Comparison of ENCODE assay signal across 31 cellular contexts in genomic region chr14:32043624-32044023, GRCh38. TPM values are rescaled to one million over a fixed set of nuclear protein-coding genes. Genes with fewer than 3 reads are reported as not detected.
DNase-seq lines count a peak whose midpoint lies in the region; ATAC-seq and TF ChIP-seq lines count a peak whose summit lies in the region.
"Had no signal": no experiment of that assay in that cellular context is flagged by ENCODE, and none has a peak within 500 bp of the region (broad histone marks: within the 10 kb centered on the region; RNA-seq: fewer than 3 reads in every experiment).

No MANE protein-coding gene starts in this region.

- H3K4me3 ChIP-seq in CD4-positive, CD25-positive, alpha-beta regulatory T cell (ENCODE audit: low read depth, low read length): no peak overlapping the region
- H3K4me3 ChIP-seq in mammary epithelial cell (replicated peaks in 1 of 3; ENCODE audit: insufficient read depth in 1 of 3, low read depth in 2 of 3, low read length in 3 of 3) (no peak overlapping the region), neural progenitor cell (no peak overlapping the region), hepatocyte (no peak overlapping the region)
- H3K4me3 ChIP-seq: cardiac muscle cell, Peyer's patch, SJCRH30, smooth muscle cell, testis had no signal

- no peak for TF ChIP-seq CTCF in mammary epithelial cell (conservative IDR thresholded peaks at IDR 0.05 in 1 of 2, IDR thresholded peaks at IDR 0.05 in 1 of 2; ENCODE audit: extremely low read depth in 1 of 2, insufficient read depth in 1 of 2, low read depth in 1 of 2, low read length in 2 of 2)
- no peak for TF ChIP-seq CTCF in neural progenitor cell (IDR thresholded peaks at IDR 0.05)
- no peak for TF ChIP-seq CTCF in hepatocyte (IDR thresholded peaks at IDR 0.05; ENCODE audit: poor library complexity)

- ATAC-seq in CD4-positive, CD25-positive, alpha-beta regulatory T cell (ENCODE audit: low read depth in 2 of 2): no peak
- no peak for ATAC-seq in GM19395 (IDR thresholded peaks at IDR 0.05; ENCODE audit: unreplicated experiment)
- ATAC-seq: effector memory CD8-positive, alpha-beta T cell; naive thymus-derived CD4-positive, alpha-beta T cell had no signal

- in situ Hi-C loops in mammary epithelial cell (cut with MboI; ENCODE audit: low sequenced_read_pairs in 2 of 2): no loop called here

- WGBS in mammary epithelial cell (ENCODE audit: low coverage, missing lambda C conversion rate): 62% methylated on average over 4 of the region's 4 CpGs
- 79% methylated on average over 4 of the region's 4 CpGs for WGBS in hepatocyte (ENCODE audit: low lambda C conversion rate, missing lambda C conversion rate)

- dilution Hi-C loops in mammary epithelial cell (cut with HindIII; ENCODE audit: low sequenced_read_pairs): no loop called here

- no peak overlapping the region for H3K4me2 ChIP-seq in mammary epithelial cell (ENCODE audit: insufficient read depth, low read depth, low read length)
- no peak overlapping the region for H3K4me2 ChIP-seq in neural progenitor cell
- H3K4me2 ChIP-seq in hepatocyte: no peak overlapping the region
- H3K4me2 ChIP-seq: smooth muscle cell had no signal

- no peak overlapping the region for H3K9ac ChIP-seq in mammary epithelial cell (ENCODE audit: insufficient read depth, low read length)
- H3K9ac ChIP-seq in neural progenitor cell: no peak overlapping the region

- H3K9me2 ChIP-seq in hepatocyte (replicated peaks; ENCODE audit: insufficient read depth): no peaks in the 10 kb centered on the region

- no peaks in the 10 kb centered on the region for H3K36me3 ChIP-seq in CD4-positive, CD25-positive, alpha-beta regulatory T cell (ENCODE audit: control insufficient read depth, insufficient read depth, low read length)
- H3K36me3 ChIP-seq in mammary epithelial cell (ENCODE audit: insufficient read depth, low read length): no peaks in the 10 kb centered on the region
- H3K36me3 ChIP-seq in neural progenitor cell: no peaks in the 10 kb centered on the region
- H3K36me3 ChIP-seq in hepatocyte (replicated peaks; ENCODE audit: insufficient read depth, low read depth): no peaks in the 10 kb centered on the region
- H3K36me3 ChIP-seq: cardiac muscle cell, Peyer's patch, SJCRH30 had no signal

- peak overlapping the region; percentile 30 for H2AFZ ChIP-seq in mammary epithelial cell (ENCODE audit: low read depth, low read length)
- H2AFZ ChIP-seq in neural progenitor cell (replicated peaks): peak overlapping the region; percentile 18
- no peak overlapping the region for H2AFZ ChIP-seq in hepatocyte

- H4K20me1 ChIP-seq in mammary epithelial cell (ENCODE audit: insufficient read depth, low read length) (no peaks in the 10 kb centered on the region), neural progenitor cell (ENCODE audit: low read depth) (no peaks in the 10 kb centered on the region), hepatocyte (ENCODE audit: insufficient read depth, poor library complexity, severe bottlenecking) (no peaks in the 10 kb centered on the region)

- no peak overlapping the region for H3K4me3 Mint-ChIP-seq in CD4-positive, CD25-positive, alpha-beta regulatory T cell
- no peak overlapping the region for H3K4me3 Mint-ChIP-seq in neural progenitor cell
- H3K4me3 Mint-ChIP-seq: activated naive CD8-positive, alpha-beta T cell treated with anti-CD3 and anti-CD28 coated beads for 36 hours; CD4-positive, alpha-beta memory T cell; effector memory CD8-positive, alpha-beta T cell; naive thymus-derived CD4-positive, alpha-beta T cell; stimulated activated naive CD8-positive, alpha-beta T cell treated with anti-CD3 and anti-CD28 coated beads, Interleukin-15, Interleukin-2, amounts not matched to agents 100 ng/mL and 50 ng/mL, for 24 hours had no signal

- CTCF ChIA-PET in mammary epithelial cell (lab: Charles Lee; ENCODE audit: low non-redundant PET): no interaction called here

- H3K9me3 ChIP-seq in CD4-positive, CD25-positive, alpha-beta regulatory T cell (ENCODE audit: control insufficient read depth in 2 of 2, low read length in 2 of 2): no peaks in the 10 kb centered on the region
- H3K9me3 ChIP-seq in mammary epithelial cell (replicated peaks; ENCODE audit: insufficient read depth, low read length) (no peaks in the 10 kb centered on the region), neural progenitor cell (ENCODE audit: low read depth) (no peaks in the 10 kb centered on the region), hepatocyte (ENCODE audit: low read depth) (no peaks in the 10 kb centered on the region)
- H3K9me3 ChIP-seq: Peyer's patch, SJCRH30, testis had no signal

- DNase-seq in NCI-H1105 treated with DMSO at 0.1 percent for 48 hours (lab: John Stamatoyannopoulos, UW) (peak; percentile 16), NCI-H1105 (lab: John Stamatoyannopoulos, UW) (no peak), mammary epithelial cell (no peak), neural progenitor cell (ENCODE audit: low spot score) (no peak), AML-193 (lab: John Stamatoyannopoulos, UW) (no peak), hepatocyte (ENCODE audit: low spot score) (no peak)
- peak in 1 of 3 donors; percentile 21 for DNase-seq in CD4-positive, CD25-positive, alpha-beta regulatory T cell
- DNase-seq: activated CD4-positive, alpha-beta T cell treated with anti-CD3 and anti-CD28 coated beads for 4 hours; activated CD8-positive, alpha-beta memory T cell treated with anti-CD3 and anti-CD28 coated beads for 24 hours; activated effector memory CD4-positive, alpha-beta T cell treated with anti-CD3 and anti-CD28 coated beads, Interleukin-2, amount 50 U/mL, for 16 hours; activated naive CD8-positive, alpha-beta T cell treated with anti-CD3 and anti-CD28 coated beads for 36 hours; activated T-cell treated with anti-CD3 and anti-CD28 coated beads, Interleukin-2, amount 50 U/mL, for 1 hour; CD4-positive, alpha-beta memory T cell; effector memory CD8-positive, alpha-beta T cell; H7; KBM-7; naive thymus-derived CD4-positive, alpha-beta T cell; NCI-H1930; NCI-H2227 treated with DMSO at 0.1 percent for 48 hours; NCI-H526; Peyer's patch; SJCRH30; stimulated activated CD4-positive, alpha-beta T cell treated with anti-CD3 and anti-CD28 coated beads, Interleukin-1b, Interleukin-23, amount 100 ng/mL, for 48 hours; T-helper 9 cell; testis had no signal

- no peaks in the 10 kb centered on the region for H3K9me3 Mint-ChIP-seq in CD4-positive, CD25-positive, alpha-beta regulatory T cell
- H3K9me3 Mint-ChIP-seq in neural progenitor cell: no peaks in the 10 kb centered on the region
- H3K9me3 Mint-ChIP-seq: activated naive CD8-positive, alpha-beta T cell treated with anti-CD3 and anti-CD28 coated beads for 36 hours; CD4-positive, alpha-beta memory T cell; effector memory CD8-positive, alpha-beta T cell; stimulated activated naive CD8-positive, alpha-beta T cell treated with anti-CD3 and anti-CD28 coated beads, Interleukin-15, Interleukin-2, amounts not matched to agents 100 ng/mL and 50 ng/mL, for 24 hours had no signal

- intact Hi-C loops in mammary epithelial cell (cut with micrococcal nuclease): no loop called here

- H3K27ac ChIP-seq in CD4-positive, CD25-positive, alpha-beta regulatory T cell (ENCODE audit: insufficient read depth, low read length, poor library complexity, severe bottlenecking): no peak overlapping the region
- H3K27ac ChIP-seq in mammary epithelial cell (ENCODE audit: insufficient read depth, low read depth, low read length): no peak overlapping the region
- H3K27ac ChIP-seq in neural progenitor cell: no peak overlapping the region
- H3K27ac ChIP-seq in hepatocyte: no peak overlapping the region
- H3K27ac ChIP-seq: 22Rv1, cardiac muscle cell, Peyer's patch, SJCRH30, testis, VCaP had no signal

- peaks cover 3% of the 10 kb centered on the region for H3K27me3 ChIP-seq in CD4-positive, CD25-positive, alpha-beta regulatory T cell (ENCODE audit: control insufficient read depth, insufficient read depth, low read length)
- no peaks in the 10 kb centered on the region for H3K27me3 ChIP-seq in mammary epithelial cell (ENCODE audit: insufficient read depth, low read length)
- no peaks in the 10 kb centered on the region for H3K27me3 ChIP-seq in neural progenitor cell
- H3K27me3 ChIP-seq in hepatocyte: no peaks in the 10 kb centered on the region
- H3K27me3 ChIP-seq: cardiac muscle cell, Peyer's patch, SJCRH30, testis had no signal

- no peaks in the 10 kb centered on the region for H3K79me2 ChIP-seq in mammary epithelial cell (ENCODE audit: insufficient read depth, low read length)
- no peaks in the 10 kb centered on the region for H3K79me2 ChIP-seq in neural progenitor cell (ENCODE audit: low read depth)
- no peaks in the 10 kb centered on the region for H3K79me2 ChIP-seq in hepatocyte

- no peaks in the 10 kb centered on the region for H3F3A ChIP-seq in neural progenitor cell (ENCODE audit: low read depth)

- H3K4me1 Mint-ChIP-seq in CD4-positive, CD25-positive, alpha-beta regulatory T cell: no peaks in the 10 kb centered on the region
- H3K4me1 Mint-ChIP-seq in neural progenitor cell: no peaks in the 10 kb centered on the region

- peaks cover 27% of the 10 kb centered on the region for H3K27me3 Mint-ChIP-seq in CD4-positive, CD25-positive, alpha-beta regulatory T cell
- no peaks in the 10 kb centered on the region for H3K27me3 Mint-ChIP-seq in neural progenitor cell (ENCODE audit: insufficient read depth, low read depth)

- no peaks in the 10 kb centered on the region for H3K36me3 Mint-ChIP-seq in CD4-positive, CD25-positive, alpha-beta regulatory T cell
- no peaks in the 10 kb centered on the region for H3K36me3 Mint-ChIP-seq in neural progenitor cell
- H3K36me3 Mint-ChIP-seq: activated naive CD8-positive, alpha-beta T cell treated with anti-CD3 and anti-CD28 coated beads for 36 hours; CD4-positive, alpha-beta memory T cell; naive thymus-derived CD4-positive, alpha-beta T cell had no signal

- H3K4me1 ChIP-seq in CD4-positive, CD25-positive, alpha-beta regulatory T cell (ENCODE audit: control insufficient read depth, insufficient read depth, low read length, poor library complexity, severe bottlenecking): no peaks in the 10 kb centered on the region
- no peaks in the 10 kb centered on the region for H3K4me1 ChIP-seq in mammary epithelial cell (ENCODE audit: insufficient read depth, low read length)
- H3K4me1 ChIP-seq in neural progenitor cell: no peaks in the 10 kb centered on the region
- H3K4me1 ChIP-seq in hepatocyte (ENCODE audit: insufficient read depth): no peaks in the 10 kb centered on the region
- H3K4me1 ChIP-seq: Peyer's patch, SJCRH30, testis had no signal

- H3K27ac Mint-ChIP-seq in CD4-positive, CD25-positive, alpha-beta regulatory T cell: peak overlapping the region in 2 of 3 donors; percentile 8 to 18
- H3K27ac Mint-ChIP-seq in neural progenitor cell: no peak overlapping the region
- H3K27ac Mint-ChIP-seq: activated naive CD8-positive, alpha-beta T cell treated with anti-CD3 and anti-CD28 coated beads for 36 hours; effector memory CD8-positive, alpha-beta T cell; naive thymus-derived CD4-positive, alpha-beta T cell; stimulated activated naive CD8-positive, alpha-beta T cell treated with anti-CD3 and anti-CD28 coated beads, Interleukin-15, Interleukin-2, amounts not matched to agents 100 ng/mL and 50 ng/mL, for 24 hours had no signal

- BruUV-seq in mammary epithelial cell (replicated peaks; lab: Mats Ljungman, UMichigan): no TSS peak

RNA-seq across cellular contexts. Expression of gene ARHGAP5, which starts 33.5 kb away (rescaled TPM):
- total RNA-seq in CD4-positive, CD25-positive, alpha-beta regulatory T cell: 32.1 TPM
- polyA plus RNA-seq in CD4-positive, CD25-positive, alpha-beta regulatory T cell: 10 to 100 TPM; 25.2 to 38.4 (median 30.4) TPM
- total RNA-seq in mammary epithelial cell (100 to 1,000 TPM; 107 to 221 TPM), neural progenitor cell (ENCODE audit: low replicate concordance) (131 and 202 TPM in 2 replicates), hepatocyte (136 and 144 TPM in 2 replicates)
- polyA plus RNA-seq in mammary epithelial cell (19.8 TPM), hepatocyte (14.2 and 16.5 TPM in 2 replicates)
- 51.0 TPM for polyA minus RNA-seq in mammary epithelial cell
